1 cellular context compared by ENCODE assay signal in genomic region chr14:84825481-84825880, GRCh38.
TF ChIP-seq lines count a peak whose summit lies in the region.

No MANE protein-coding gene starts in this region.

TF ChIP-seq in endothelial cell of umbilical vein, 7 proteins besides CTCF, POLR2A, EP300 and RAD21:
- TF ChIP-seq JUN (IDR thresholded peaks at IDR 0.05; ENCODE audit: borderline replicate concordance, insufficient read depth, insufficient read length, low read depth): no peak
- TF ChIP-seq POLR2AphosphoS5 (IDR thresholded peaks at IDR 0.05; ENCODE audit: insufficient read depth, low read depth, low read length): no peak
- TF ChIP-seq FOS (IDR thresholded peaks at IDR 0.05; ENCODE audit: borderline replicate concordance, insufficient read depth, low read length): peak; percentile 10
- no peak for TF ChIP-seq MAX (IDR thresholded peaks at IDR 0.05; ENCODE audit: insufficient read depth, insufficient read length)
- no peak for TF ChIP-seq EZH2 (IDR thresholded peaks at IDR 0.05; ENCODE audit: borderline replicate concordance, low read depth, low read length, severe bottlenecking)
- no peak for TF ChIP-seq MYC (IDR thresholded peaks at IDR 0.05; ENCODE audit: low read depth, low read length)
- no peak for TF ChIP-seq GATA2 (IDR thresholded peaks at IDR 0.05; ENCODE audit: insufficient read depth, insufficient read length, low read depth, low read length)
TF ChIP-seq in endothelial cell of umbilical vein: peak in this region for 1.
